In the genomic region with DNA sequence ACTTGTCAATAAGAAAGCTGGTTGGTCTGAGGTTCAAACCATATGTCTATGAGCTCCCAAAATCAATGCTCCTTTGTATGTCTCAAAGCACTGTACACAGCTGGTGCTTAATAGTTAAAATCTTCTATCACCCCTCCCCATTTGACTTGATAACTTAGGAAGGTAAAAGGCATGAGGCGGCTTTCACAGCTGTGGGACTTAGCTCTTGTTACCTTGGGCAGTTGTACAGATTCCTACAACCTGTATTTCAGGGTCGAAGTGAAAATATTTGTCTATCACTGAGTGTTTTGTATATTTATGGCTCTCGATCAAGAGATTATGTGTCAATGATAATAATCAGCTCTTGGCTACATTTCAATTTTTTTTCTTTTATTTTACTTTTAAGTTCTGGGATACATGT, we compare ENCODE assay signal across 13 cellular contexts. TPM values are rescaled to one million over a fixed set of nuclear protein-coding genes. Genes with fewer than 3 reads are reported as not detected.
DNase-seq lines count a peak whose midpoint lies in the region; ATAC-seq and TF ChIP-seq lines count a peak whose summit lies in the region.
"Had no signal": no experiment of that assay in that cellular context is flagged by ENCODE, and none has a peak within 500 bp of the region (broad histone marks: within the 10 kb centered on the region; RNA-seq: fewer than 3 reads in every experiment).

No MANE protein-coding gene starts in this region.

- no peak for TF ChIP-seq CTCF in mesothelial cell of epicardium (IDR thresholded peaks at IDR 0.05; ENCODE audit: unreplicated experiment)

- peaks cover 39% of the 10 kb centered on the region for H3K4me1 ChIP-seq in CD4-positive, CD25-positive, alpha-beta regulatory T cell (ENCODE audit: control insufficient read depth, insufficient read depth, low read length, poor library complexity, severe bottlenecking)

- POLR2A ChIA-PET in activated CD4-positive, alpha-beta memory T cell treated with anti-CD3 and anti-CD28 coated beads for 36 hours (lab: Charles Lee): interaction anchor here (0.6 to 3.4 kb wide), 3 partner anchors 10 to 31 kb away, joined by 3 to 19 read pairs (median 10); a partner anchor contains a TSS

- H3K9me3 ChIP-seq in CD4-positive, CD25-positive, alpha-beta regulatory T cell (ENCODE audit: control insufficient read depth in 2 of 2, low read length in 2 of 2): no peaks in the 10 kb centered on the region

- no peak for DNase-seq in CD4-positive, CD25-positive, alpha-beta regulatory T cell
- DNase-seq in ELR (ENCODE audit: low read depth): peak; percentile 13
- no peak for DNase-seq in activated CD4-positive, alpha-beta memory T cell treated with anti-CD3 and anti-CD28 coated beads for 36 hours
- no peak for DNase-seq in mesothelial cell of epicardium (ENCODE audit: low spot score in 2 of 2, unreplicated experiment in 2 of 2)
- no peak for DNase-seq in T1000 (lab: John Stamatoyannopoulos, UW)
- no peak for DNase-seq in left cardiac atrium
- DNase-seq: brain microvascular endothelial cell, GOT3, NCI-H1105, NCI-H526, retina had no signal

- no peaks in the 10 kb centered on the region for H3K27me3 Mint-ChIP-seq in CD4-positive, CD25-positive, alpha-beta regulatory T cell
- no peaks in the 10 kb centered on the region for H3K27me3 Mint-ChIP-seq in activated CD4-positive, alpha-beta memory T cell treated with anti-CD3 and anti-CD28 coated beads for 36 hours
- no peaks in the 10 kb centered on the region for H3K27me3 Mint-ChIP-seq in mesothelial cell of epicardium (ENCODE audit: low read depth)

- intact Hi-C loops in activated CD4-positive, alpha-beta memory T cell treated with anti-CD3 and anti-CD28 coated beads for 36 hours (cut with micrococcal nuclease): loop anchor here (1.0 kb wide), 3 partner anchors 10 to 103 kb away; a partner anchor contains a TSS
- intact Hi-C loops in left cardiac atrium (cut with DNase I): no loop called here

- H3K4me1 Mint-ChIP-seq in CD4-positive, CD25-positive, alpha-beta regulatory T cell: peaks cover 26 to 52% (median 38%) of the 10 kb centered on the region in 4 donors
- peaks cover 41% of the 10 kb centered on the region for H3K4me1 Mint-ChIP-seq in activated CD4-positive, alpha-beta memory T cell treated with anti-CD3 and anti-CD28 coated beads for 36 hours (ENCODE audit: low read depth)
- H3K4me1 Mint-ChIP-seq in mesothelial cell of epicardium: peaks cover 24% of the 10 kb centered on the region

- H3K27me3 ChIP-seq in CD4-positive, CD25-positive, alpha-beta regulatory T cell (ENCODE audit: control insufficient read depth, insufficient read depth, low read length): no peaks in the 10 kb centered on the region
- H3K27me3 ChIP-seq: brain microvascular endothelial cell had no signal

- H3K4me3 Mint-ChIP-seq in CD4-positive, CD25-positive, alpha-beta regulatory T cell: peak overlapping the region; percentile 95 to 99 (median 96)
- H3K4me3 Mint-ChIP-seq in activated CD4-positive, alpha-beta memory T cell treated with anti-CD3 and anti-CD28 coated beads for 36 hours: peak overlapping the region; percentile 92
- peak overlapping the region; percentile 99 for H3K4me3 Mint-ChIP-seq in mesothelial cell of epicardium

- peak overlapping the region; percentile 78 for H3K4me3 ChIP-seq in CD4-positive, CD25-positive, alpha-beta regulatory T cell (ENCODE audit: low read depth, low read length)

- H3K9me3 Mint-ChIP-seq in CD4-positive, CD25-positive, alpha-beta regulatory T cell: peaks cover 0 to 2% (median 0%) of the 10 kb centered on the region in 7 donors
- no peaks in the 10 kb centered on the region for H3K9me3 Mint-ChIP-seq in activated CD4-positive, alpha-beta memory T cell treated with anti-CD3 and anti-CD28 coated beads for 36 hours
- no peaks in the 10 kb centered on the region for H3K9me3 Mint-ChIP-seq in mesothelial cell of epicardium

- ATAC-seq in CD4-positive, CD25-positive, alpha-beta regulatory T cell (ENCODE audit: low read depth in 2 of 2): no peak
- ATAC-seq in GM21360 (IDR thresholded peaks at IDR 0.05; ENCODE audit: unreplicated experiment) (no peak), left cardiac atrium (no peak), HG03460 (IDR thresholded peaks at IDR 0.05; ENCODE audit: unreplicated experiment) (no peak)

- H3K36me3 ChIP-seq in CD4-positive, CD25-positive, alpha-beta regulatory T cell (ENCODE audit: control insufficient read depth, insufficient read depth, low read length): peaks cover 23% of the 10 kb centered on the region

- peak overlapping the region; percentile 81 for H3K27ac ChIP-seq in CD4-positive, CD25-positive, alpha-beta regulatory T cell (ENCODE audit: insufficient read depth, low read length, poor library complexity, severe bottlenecking)
- H3K27ac ChIP-seq: brain microvascular endothelial cell had no signal

- H3K27ac Mint-ChIP-seq in CD4-positive, CD25-positive, alpha-beta regulatory T cell: peak overlapping the region in 1 of 3 donors; percentile 91
- no peak overlapping the region for H3K27ac Mint-ChIP-seq in activated CD4-positive, alpha-beta memory T cell treated with anti-CD3 and anti-CD28 coated beads for 36 hours
- H3K27ac Mint-ChIP-seq in mesothelial cell of epicardium: no peak overlapping the region

- CTCF ChIA-PET in activated CD4-positive, alpha-beta memory T cell treated with anti-CD3 and anti-CD28 coated beads for 36 hours (lab: Charles Lee): interaction anchor here (0.9 to 3.7 kb wide), 7 partner anchors 9 to 106 kb away, joined by 3 to 26 read pairs (median 3); a partner anchor contains a TSS

- peaks cover 7% of the 10 kb centered on the region for H3K36me3 Mint-ChIP-seq in CD4-positive, CD25-positive, alpha-beta regulatory T cell
- H3K36me3 Mint-ChIP-seq in activated CD4-positive, alpha-beta memory T cell treated with anti-CD3 and anti-CD28 coated beads for 36 hours: peaks cover 26% of the 10 kb centered on the region
- peaks cover under 1% of the 10 kb centered on the region for H3K36me3 Mint-ChIP-seq in mesothelial cell of epicardium

RNA-seq across cellular contexts. Expression of a gene that starts 1.0 kb away (rescaled TPM):
- 5.1 TPM for total RNA-seq in CD4-positive, CD25-positive, alpha-beta regulatory T cell
- 1 to 10 TPM; 2.9 to 5.0 (median 4.2) TPM for polyA plus RNA-seq in CD4-positive, CD25-positive, alpha-beta regulatory T cell
- total RNA-seq in activated CD4-positive, alpha-beta memory T cell treated with anti-CD3 and anti-CD28 coated beads for 36 hours: 10 to 100 TPM; 23.0 to 25.2 TPM
- total RNA-seq in mesothelial cell of epicardium: 19.1 to 22.7 TPM (median 21.4 TPM) in 3 replicates
- 10 to 100 TPM; 33.7 to 36.1 TPM for total RNA-seq in left cardiac atrium

RNA-seq across cellular contexts. Expression of a gene that starts 31.6 kb away (rescaled TPM):
- 117 TPM for total RNA-seq in CD4-positive, CD25-positive, alpha-beta regulatory T cell
- 10 to 100 TPM in 3 of 4 donors, 1 to 10 TPM in 1; 9.6 to 16.4 (median 13.8) TPM for polyA plus RNA-seq in CD4-positive, CD25-positive, alpha-beta regulatory T cell
- 100 to 1,000 TPM; 156 to 158 TPM for total RNA-seq in activated CD4-positive, alpha-beta memory T cell treated with anti-CD3 and anti-CD28 coated beads for 36 hours
- total RNA-seq in mesothelial cell of epicardium (39.8 to 42.6 TPM (median 42.1 TPM) in 3 replicates), left cardiac atrium (10 to 100 TPM; 18.6 to 59.3 TPM)
